ENCODE assay signal across 1 cellular context in the genomic region with DNA sequence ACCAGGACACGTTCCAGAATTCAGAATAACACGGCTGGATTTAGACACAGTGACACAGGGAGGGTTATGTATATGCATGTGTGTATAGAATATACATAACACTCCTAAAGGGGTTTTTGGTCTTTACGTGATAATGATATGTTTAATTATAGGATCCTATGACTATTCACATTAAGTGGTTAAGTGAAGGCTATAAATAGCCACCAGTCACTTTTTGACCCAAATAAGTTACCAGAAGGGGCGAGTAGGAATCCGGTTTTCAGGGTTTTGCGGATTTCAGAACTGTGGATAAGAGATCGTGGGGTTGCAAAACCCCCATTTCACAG.
A peak's percentile ranks its signal among the peaks of the same experiment; 100 is the strongest.
TF ChIP-seq lines count a peak whose summit lies in the region.

No MANE protein-coding gene starts in this region.

TF ChIP-seq in HCT116, 20 proteins besides CTCF, POLR2A, EP300 and RAD21 (continued from another document):
- TF ChIP-seq, protein P1, sequence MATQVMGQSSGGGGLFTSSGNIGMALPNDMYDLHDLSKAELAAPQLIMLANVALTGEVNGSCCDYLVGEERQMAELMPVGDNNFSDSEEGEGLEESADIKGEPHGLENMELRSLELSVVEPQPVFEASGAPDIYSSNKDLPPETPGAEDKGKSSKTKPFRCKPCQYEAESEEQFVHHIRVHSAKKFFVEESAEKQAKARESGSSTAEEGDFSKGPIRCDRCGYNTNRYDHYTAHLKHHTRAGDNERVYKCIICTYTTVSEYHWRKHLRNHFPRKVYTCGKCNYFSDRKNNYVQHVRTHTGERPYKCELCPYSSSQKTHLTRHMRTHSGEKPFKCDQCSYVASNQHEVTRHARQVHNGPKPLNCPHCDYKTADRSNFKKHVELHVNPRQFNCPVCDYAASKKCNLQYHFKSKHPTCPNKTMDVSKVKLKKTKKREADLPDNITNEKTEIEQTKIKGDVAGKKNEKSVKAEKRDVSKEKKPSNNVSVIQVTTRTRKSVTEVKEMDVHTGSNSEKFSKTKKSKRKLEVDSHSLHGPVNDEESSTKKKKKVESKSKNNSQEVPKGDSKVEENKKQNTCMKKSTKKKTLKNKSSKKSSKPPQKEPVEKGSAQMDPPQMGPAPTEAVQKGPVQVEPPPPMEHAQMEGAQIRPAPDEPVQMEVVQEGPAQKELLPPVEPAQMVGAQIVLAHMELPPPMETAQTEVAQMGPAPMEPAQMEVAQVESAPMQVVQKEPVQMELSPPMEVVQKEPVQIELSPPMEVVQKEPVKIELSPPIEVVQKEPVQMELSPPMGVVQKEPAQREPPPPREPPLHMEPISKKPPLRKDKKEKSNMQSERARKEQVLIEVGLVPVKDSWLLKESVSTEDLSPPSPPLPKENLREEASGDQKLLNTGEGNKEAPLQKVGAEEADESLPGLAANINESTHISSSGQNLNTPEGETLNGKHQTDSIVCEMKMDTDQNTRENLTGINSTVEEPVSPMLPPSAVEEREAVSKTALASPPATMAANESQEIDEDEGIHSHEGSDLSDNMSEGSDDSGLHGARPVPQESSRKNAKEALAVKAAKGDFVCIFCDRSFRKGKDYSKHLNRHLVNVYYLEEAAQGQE (IDR thresholded peaks at IDR 0.05; ENCODE audit: low read depth), result no peak
- TF ChIP-seq, protein P2, sequence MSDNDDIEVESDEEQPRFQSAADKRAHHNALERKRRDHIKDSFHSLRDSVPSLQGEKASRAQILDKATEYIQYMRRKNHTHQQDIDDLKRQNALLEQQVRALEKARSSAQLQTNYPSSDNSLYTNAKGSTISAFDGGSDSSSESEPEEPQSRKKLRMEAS (IDR thresholded peaks at IDR 0.05), result no peak
- TF ChIP-seq SP1 (IDR thresholded peaks at IDR 0.05; ENCODE audit: low read depth) (no peak), CBX3 (IDR thresholded peaks at IDR 0.05; ENCODE audit: low read depth) (0 out of 2 replicates have a peak, but pooled peaks have one; percentile 3), SIN3A (IDR thresholded peaks at IDR 0.05; ENCODE audit: low read depth) (0 out of 2 replicates have a peak, but pooled peaks have one; percentile 37), ZNF274 (IDR thresholded peaks at IDR 0.05; ENCODE audit: low read depth, low read length) (no peak), EZH2phosphoT487 (IDR thresholded peaks at IDR 0.05; ENCODE audit: borderline replicate concordance) (no peak)
- TF ChIP-seq, protein P3, sequence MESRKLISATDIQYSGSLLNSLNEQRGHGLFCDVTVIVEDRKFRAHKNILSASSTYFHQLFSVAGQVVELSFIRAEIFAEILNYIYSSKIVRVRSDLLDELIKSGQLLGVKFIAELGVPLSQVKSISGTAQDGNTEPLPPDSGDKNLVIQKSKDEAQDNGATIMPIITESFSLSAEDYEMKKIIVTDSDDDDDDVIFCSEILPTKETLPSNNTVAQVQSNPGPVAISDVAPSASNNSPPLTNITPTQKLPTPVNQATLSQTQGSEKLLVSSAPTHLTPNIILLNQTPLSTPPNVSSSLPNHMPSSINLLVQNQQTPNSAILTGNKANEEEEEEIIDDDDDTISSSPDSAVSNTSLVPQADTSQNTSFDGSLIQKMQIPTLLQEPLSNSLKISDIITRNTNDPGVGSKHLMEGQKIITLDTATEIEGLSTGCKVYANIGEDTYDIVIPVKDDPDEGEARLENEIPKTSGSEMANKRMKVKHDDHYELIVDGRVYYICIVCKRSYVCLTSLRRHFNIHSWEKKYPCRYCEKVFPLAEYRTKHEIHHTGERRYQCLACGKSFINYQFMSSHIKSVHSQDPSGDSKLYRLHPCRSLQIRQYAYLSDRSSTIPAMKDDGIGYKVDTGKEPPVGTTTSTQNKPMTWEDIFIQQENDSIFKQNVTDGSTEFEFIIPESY (IDR thresholded peaks at IDR 0.05; ENCODE audit: extremely low read depth, insufficient replicate concordance, low read length), result no peak
